9 cellular contexts compared by ENCODE assay signal in the genomic region with DNA sequence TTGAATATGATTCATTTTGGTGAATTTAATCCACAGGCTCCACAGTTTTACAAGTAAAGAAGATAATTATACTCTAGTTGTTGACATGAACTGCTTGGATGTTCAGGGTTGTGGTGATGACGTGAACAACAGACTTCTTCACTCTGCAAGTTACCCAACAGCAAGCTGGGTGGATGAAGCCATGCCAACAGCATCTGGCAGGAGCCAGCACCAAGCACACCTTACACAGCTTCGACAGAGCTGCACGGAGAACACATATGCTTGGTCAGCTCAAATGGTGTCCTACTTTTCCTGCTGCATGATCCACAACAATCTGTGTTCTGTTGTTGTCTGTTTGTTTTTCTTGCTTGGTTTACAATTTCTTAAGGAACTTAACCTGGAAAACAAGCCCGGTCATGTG. TPM values are rescaled to one million over a fixed set of nuclear protein-coding genes. Genes with fewer than 3 reads are reported as not detected.
DNase-seq lines count a peak whose midpoint lies in the region; ATAC-seq, FAIRE-seq and TF ChIP-seq lines count a peak whose summit lies in the region.
"Had no signal": no experiment of that assay in that cellular context is flagged by ENCODE, and none has a peak within 500 bp of the region (broad histone marks: within the 10 kb centered on the region; RNA-seq: fewer than 3 reads in every experiment).

No MANE protein-coding gene starts in this region.

- H3K4me1 Mint-ChIP-seq in osteocyte (ENCODE audit: unreplicated experiment), result peaks cover 73% of the 10 kb centered on the region

- H3K36me3 ChIP-seq in ascending aorta, result no peaks in the 10 kb centered on the region
- no peaks in the 10 kb centered on the region for H3K36me3 ChIP-seq in small intestine (ENCODE audit: control insufficient read depth in 2 of 2, insufficient read depth in 2 of 2, low read length in 2 of 2)

- H3K4me1 ChIP-seq in ascending aorta (peaks cover 14 to 47% of the 10 kb centered on the region in 2 donors), small intestine (ENCODE audit: control insufficient read depth in 2 of 2, insufficient read depth in 1 of 2, low read depth in 1 of 2, low read length in 1 of 2) (peaks cover 0 to 18% of the 10 kb centered on the region in 2 donors)

- no peaks in the 10 kb centered on the region for H3K9me3 Mint-ChIP-seq in osteocyte (ENCODE audit: unreplicated experiment)

- peak overlapping the region; percentile 91 for H3K27ac Mint-ChIP-seq in osteocyte (ENCODE audit: unreplicated experiment)

- no peaks in the 10 kb centered on the region for H3K27me3 ChIP-seq in ascending aorta
- H3K27me3 ChIP-seq in small intestine (ENCODE audit: control insufficient read depth in 2 of 2, insufficient read depth in 2 of 2, low read length in 2 of 2), result no peaks in the 10 kb centered on the region

- H3K4me3 ChIP-seq in AG09309 (ENCODE audit: control insufficient read depth, low read depth, low read length) (no peak overlapping the region), ascending aorta (peak overlapping the region in 1 of 2 donors; percentile 12), foreskin fibroblast (ENCODE audit: low read depth in 1 of 2, low read length in 2 of 2) (peak overlapping the region in 1 of 2 donors; percentile 4), small intestine (ENCODE audit: low read depth in 1 of 2, low read length in 2 of 2) (no peak overlapping the region)

- 71 to 97% (median 88%) methylated on average over 4 of the region's 4 CpGs for WGBS in small intestine, 3 donors

- TF ChIP-seq CTCF in AG09309 (IDR thresholded peaks at IDR 0.05; ENCODE audit: control insufficient read depth, insufficient read depth, low read depth, low read length, missing control alignments), result no peak
- TF ChIP-seq CTCF in ascending aorta (IDR thresholded peaks at IDR 0.05), result no peak
- no peak for TF ChIP-seq CTCF in foreskin fibroblast (IDR thresholded peaks at IDR 0.05; ENCODE audit: low read depth, low read length)
- no peak for TF ChIP-seq CTCF in osteocyte (IDR thresholded peaks at IDR 0.05)

- peak overlapping the region; percentile 53 to 82 for H3K27ac ChIP-seq in ascending aorta
- peak overlapping the region in 1 of 2 donors; percentile 82 for H3K27ac ChIP-seq in small intestine (ENCODE audit: low read depth in 1 of 2, low read length in 1 of 2)
- H3K27ac ChIP-seq: C4-2B had no signal

- intact Hi-C loops in ascending aorta (cut with DNase I), result loop anchor here (2.0 kb wide), 1 partner anchor 36 kb away; a partner anchor contains a TSS

- H3K27me3 Mint-ChIP-seq in osteocyte (ENCODE audit: unreplicated experiment), result no peaks in the 10 kb centered on the region

- H3K36me3 Mint-ChIP-seq in osteocyte (ENCODE audit: unreplicated experiment), result peaks cover 2% of the 10 kb centered on the region

- DNase-seq in AG09309 (ENCODE audit: low read depth), result peak; percentile 80
- peak in 1 of 2 donors; percentile 62 for DNase-seq in ascending aorta (ENCODE audit: low spot score in 2 of 2)
- DNase-seq in foreskin fibroblast, result peak; percentile 51 to 59
- DNase-seq in osteocyte (ENCODE audit: extremely low spot score, unreplicated experiment), result peak; percentile 7
- no peak for DNase-seq in AML-193 (lab: John Stamatoyannopoulos, UW)
- no peak for DNase-seq in stimulated activated CD4-positive, alpha-beta T cell treated with anti-CD3 and anti-CD28 coated beads, Interleukin-2, amount 100 ng/mL, for 48 hours
- no peak for DNase-seq in small intestine

- FAIRE-seq in small intestine (lab: Jason Lieb, UNC), result no peak

- H3K4me3 Mint-ChIP-seq in osteocyte (ENCODE audit: unreplicated experiment), result peak overlapping the region; percentile 54

- H3K9me3 ChIP-seq in ascending aorta (no peaks in the 10 kb centered on the region), small intestine (ENCODE audit: control insufficient read depth, low read depth) (no peaks in the 10 kb centered on the region)

- no peak for ATAC-seq in GM18873 (IDR thresholded peaks at IDR 0.05; ENCODE audit: low FRiP score, unreplicated experiment)

RNA-seq across cellular contexts. Expression of a gene that starts 9.8 kb away (rescaled TPM):
- total RNA-seq in ascending aorta (20.0 TPM), osteocyte (7.2 and 8.9 TPM in 2 replicates)
- 1 to 10 TPM; 3.4 to 8.9 (median 3.8) TPM for polyA plus RNA-seq in small intestine

RNA-seq across cellular contexts. Expression of a gene that starts 35.8 kb away (rescaled TPM):
- total RNA-seq in ascending aorta (0.43 TPM), osteocyte (24.2 and 26.7 TPM in 2 replicates)
- polyA plus RNA-seq in small intestine, result 100 to 1,000 TPM in 1 of 3 donors, 10 to 100 TPM in 2; 57.3 to 105 (median 73.4) TPM

Comparison
In these comparisons a context has a peak if more than half of its experiments do, and no peak if none do; other contexts are left out.
1. DNase-seq: peak in AG09309 (single experiment), foreskin fibroblast (2 of 2) and osteocyte (single experiment); none in AML-193 (0 of 2), stimulated activated CD4-positive, alpha-beta T cell treated with anti-CD3 and anti-CD28 coated beads, Interleukin-2, amount 100 ng/mL, for 48 hours (0 of 2) and small intestine (single experiment).
2. RNA of a gene that starts 35.8 kb away (total RNA-seq): 24.2 to 26.7 TPM in osteocyte; 0.43 TPM in ascending aorta (single experiment); every median in the first group is over 10 times any median in the second.